ENCODE assay signal across 9 cellular contexts in the genomic region with DNA sequence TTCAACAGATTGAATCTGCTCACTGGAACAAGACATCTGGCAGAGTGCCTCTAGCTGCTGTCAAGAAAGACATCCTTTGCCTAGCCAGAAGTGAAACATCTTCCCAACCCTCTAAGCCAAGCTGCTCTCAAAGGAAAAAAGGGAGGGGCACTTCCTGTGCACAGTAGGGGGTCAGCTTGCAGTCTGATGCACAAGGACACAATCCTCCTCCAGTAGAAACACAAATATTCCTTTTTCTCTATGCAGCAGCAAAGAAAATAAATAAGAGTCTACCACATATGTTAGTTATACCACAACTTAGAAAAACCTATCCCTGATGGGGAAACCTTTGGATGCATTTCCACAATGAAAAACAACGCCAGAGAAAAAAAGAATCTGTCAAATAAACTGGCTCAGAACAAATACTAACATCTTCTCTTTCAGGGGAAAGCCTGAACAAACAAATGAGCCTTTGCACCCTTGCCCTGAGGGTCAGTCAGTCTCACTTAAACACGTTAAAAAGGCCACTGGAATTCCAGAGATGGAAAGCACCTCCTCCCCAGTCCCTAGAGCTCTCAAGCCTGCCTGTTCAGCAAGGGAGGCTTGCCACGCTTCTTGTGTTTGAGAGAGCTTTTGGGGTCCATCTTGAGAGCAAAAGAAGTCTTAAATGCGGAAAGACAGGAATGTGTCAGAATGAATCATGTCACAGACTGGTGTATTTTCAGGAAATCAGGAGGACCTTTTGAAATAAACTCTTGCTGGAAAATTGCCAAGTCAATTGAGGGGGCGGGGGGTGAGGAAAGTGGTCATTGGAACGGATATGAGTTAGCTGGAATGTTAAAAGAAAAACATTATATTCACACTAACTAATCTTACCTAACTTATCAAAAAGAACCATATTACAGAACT. TPM values are rescaled to one million over a fixed set of nuclear protein-coding genes. Genes with fewer than 3 reads are reported as not detected.
DNase-seq lines count a peak whose midpoint lies in the region.
"Had no signal": no experiment of that assay in that cellular context is flagged by ENCODE, and none has a peak within 500 bp of the region (broad histone marks: within the 10 kb centered on the region; RNA-seq: fewer than 3 reads in every experiment).

No MANE protein-coding gene starts in this region.

- DNase-seq in ACHN (peak; percentile 54), NCI-H2171 (lab: John Stamatoyannopoulos, UW) (peak; percentile 35), dedifferentiated amniotic fluid mesenchymal stem cell (ENCODE audit: extremely low spot score) (peak; percentile 32), lung microvascular endothelial cell (ENCODE audit: low read depth in 2 of 2) (peak; percentile 92 to 93), UCSD-AML1 (lab: John Stamatoyannopoulos, UW; ENCODE audit: unreplicated experiment) (no peak), SK-N-DZ (ENCODE audit: low spot score) (no peak), SKM-1 (lab: John Stamatoyannopoulos, UW; ENCODE audit: unreplicated experiment) (no peak)
- no peak for DNase-seq in stimulated activated CD4-positive, alpha-beta T cell treated with anti-CD3 and anti-CD28 coated beads, Interleukin-4, amount 100 ng/mL, for 1 hour
- DNase-seq: CD4-positive, alpha-beta memory T cell had no signal

- in situ Hi-C loops in ACHN (cut with HindIII; ENCODE audit: low pct_ligation_motif_present, low pct_unique_long_range_greater_than_20kb, low sequenced_read_pairs) = no loop called here

RNA-seq across cellular contexts. Expression of a gene that starts 7.5 kb away (rescaled TPM):
- total RNA-seq in lung microvascular endothelial cell = 315 and 406 TPM in 2 replicates
- polyA plus RNA-seq in SK-N-DZ (2014; cell fraction: cytosol; rRNA removed) = 55.2 and 74.9 TPM in 2 replicates
- polyA plus RNA-seq in SK-N-DZ (2014; cell fraction: nucleus; rRNA removed) = 81.0 and 114 TPM in 2 replicates
- total RNA-seq: CD4-positive, alpha-beta memory T cell had no signal

Comparison
In these comparisons a context has a peak if more than half of its experiments do, and no peak if none do; other contexts are left out.
1. DNase-seq: peak in ACHN (single experiment), NCI-H2171 (single experiment), dedifferentiated amniotic fluid mesenchymal stem cell (single experiment) and lung microvascular endothelial cell (2 of 2); none in UCSD-AML1 (single experiment), SK-N-DZ (single experiment), SKM-1 (single experiment) and stimulated activated CD4-positive, alpha-beta T cell treated with anti-CD3 and anti-CD28 coated beads, Interleukin-4, amount 100 ng/mL, for 1 hour (single experiment).